ENCODE assay signal across 1 cellular context in genomic region chr11:62472063-62472884, GRCh38.
TF ChIP-seq lines count a peak whose summit lies in the region.

No MANE protein-coding gene starts in this region.

TF ChIP-seq in H1, 55 proteins besides CTCF, POLR2A, EP300 and RAD21:
- TF ChIP-seq JUND (IDR thresholded peaks at IDR 0.05; ENCODE audit: low read length) (0 out of 2 replicates have a peak, but pooled peaks have one; percentile 55), RNF2 (IDR thresholded peaks at IDR 0.05; ENCODE audit: borderline replicate concordance, low read depth, low read length, missing control alignments, poor library complexity, severe bottlenecking) (no peak), YY1 (IDR thresholded peaks at IDR 0.05; ENCODE audit: low read depth, low read length) (no peak)
